In genomic region chr16:58498341-58499091, GRCh38 we compare ENCODE assay signal across 31 cellular contexts. TPM values are rescaled to one million over a fixed set of nuclear protein-coding genes. Genes with fewer than 3 reads are reported as not detected.
DNase-seq lines count a peak whose midpoint lies in the region; ATAC-seq, FAIRE-seq and TF ChIP-seq lines count a peak whose summit lies in the region.
"Had no signal": no experiment of that assay in that cellular context is flagged by ENCODE, and none has a peak within 500 bp of the region (broad histone marks: within the 10 kb centered on the region; RNA-seq: fewer than 3 reads in every experiment).

No MANE protein-coding gene starts in this region.

- no peak overlapping the region for H2BK15ac ChIP-seq in mesenchymal stem cell (ENCODE audit: low read depth, poor library complexity, severe bottlenecking)

- 83% methylated on average over 9 of the region's 9 CpGs for WGBS in mesenchymal stem cell

- H3K79me1 ChIP-seq in mesenchymal stem cell (replicated peaks; ENCODE audit: low read length, poor library complexity, severe bottlenecking) = peaks cover 8% of the 10 kb centered on the region

- no peaks in the 10 kb centered on the region for H3K9me3 ChIP-seq in mesenchymal stem cell (ENCODE audit: control insufficient read depth, low read length)
- H3K9me3 ChIP-seq: esophagus squamous epithelium, HAP-1, tibial nerve had no signal

- H4K8ac ChIP-seq in mesenchymal stem cell (ENCODE audit: low read length) = peak overlapping the region; percentile 9

- H2AFZ ChIP-seq in mesenchymal stem cell (ENCODE audit: low read depth, low read length) = no peak overlapping the region

- TF ChIP-seq CTCF in bronchial epithelial cell (IDR thresholded peaks at IDR 0.05; ENCODE audit: insufficient read depth, low read length, severe bottlenecking) = no peak

- H3K27me3 ChIP-seq in bronchial epithelial cell (ENCODE audit: control insufficient read depth, insufficient read depth, low read length) (peaks cover 2% of the 10 kb centered on the region), mesenchymal stem cell (ENCODE audit: control insufficient read depth in 1 of 2, insufficient read depth in 1 of 2, low read length in 2 of 2) (peaks cover 3 to 36% of the 10 kb centered on the region in 2 experiments)
- H3K27me3 ChIP-seq: cardiac muscle cell had no signal

- no peak overlapping the region for H2BK120ac ChIP-seq in mesenchymal stem cell (ENCODE audit: low read depth, low read length)

- H2AK5ac ChIP-seq in mesenchymal stem cell (ENCODE audit: low read length, severe bottlenecking) = no peak overlapping the region

- H3K4me1 ChIP-seq in mesenchymal stem cell (ENCODE audit: control insufficient read depth, insufficient read depth, low read depth, low read length) = peaks cover 34% of the 10 kb centered on the region
- H3K4me1 ChIP-seq: foreskin keratinocyte, HAP-1 had no signal

- H2BK5ac ChIP-seq in mesenchymal stem cell (ENCODE audit: low read depth, low read length, poor library complexity, severe bottlenecking) = no peak overlapping the region

- no peaks in the 10 kb centered on the region for H3K36me3 ChIP-seq in bronchial epithelial cell (ENCODE audit: control insufficient read depth, insufficient read depth, low read length)
- no peaks in the 10 kb centered on the region for H3K36me3 ChIP-seq in mesenchymal stem cell (ENCODE audit: control insufficient read depth in 1 of 2, insufficient read depth in 2 of 2, low read depth in 1 of 2, low read length in 2 of 2)
- H3K36me3 ChIP-seq: cardiac muscle cell, HAP-1, tibial nerve had no signal

- H3K23ac ChIP-seq in mesenchymal stem cell (ENCODE audit: low read length in 2 of 2) = no peak overlapping the region

- H3K18ac ChIP-seq in mesenchymal stem cell (ENCODE audit: low read depth in 1 of 2, low read length in 2 of 2) = no peak overlapping the region

- H4K91ac ChIP-seq in mesenchymal stem cell (ENCODE audit: low read length) = no peak overlapping the region

- no peak overlapping the region for H3K4me2 ChIP-seq in mesenchymal stem cell (ENCODE audit: low read length, poor library complexity, severe bottlenecking)

- H3K9ac ChIP-seq in mesenchymal stem cell (ENCODE audit: low read length) = no peak overlapping the region

- H2BK12ac ChIP-seq in mesenchymal stem cell (ENCODE audit: low read length in 2 of 2) = no peak overlapping the region

- no peak overlapping the region for H3K14ac ChIP-seq in mesenchymal stem cell (ENCODE audit: low read length in 2 of 2)

- H3K27ac ChIP-seq in mesenchymal stem cell (ENCODE audit: low read length, poor library complexity, severe bottlenecking) (no peak overlapping the region), temporal lobe (ENCODE audit: low read depth, low read length) (peak overlapping the region; percentile 100)
- H3K27ac ChIP-seq: 22Rv1, cardiac muscle cell, esophagus squamous epithelium, foreskin keratinocyte had no signal

- peak; percentile 52 for FAIRE-seq in bronchial epithelial cell (lab: Jason Lieb, UNC)
- FAIRE-seq: G401.6 had no signal

- DNase-seq in DMS53 (lab: John Stamatoyannopoulos, UW) (peak; percentile 32), DMS53 treated with DMSO at 0.1 percent for 48 hours (lab: John Stamatoyannopoulos, UW; ENCODE audit: unreplicated experiment) (no peak), bronchial epithelial cell (ENCODE audit: low read depth) (no peak), mesenchymal stem cell (no peak), hippocampal formation (lab: John Stamatoyannopoulos, UW) (no peak), NCI-H524 treated with DMSO at 0.1 percent for 48 hours (lab: John Stamatoyannopoulos, UW) (no peak)
- DNase-seq: activated CD4-positive, alpha-beta memory T cell treated with anti-CD3 and anti-CD28 coated beads, Interleukin-2, amount 10 ng/mL, durations not matched to agents 7 days and 5 days; activated CD8-positive, alpha-beta memory T cell treated with anti-CD3 and anti-CD28 coated beads, Interleukin-2, amount 50 U/mL, for 48 hours; C1 segment of cervical spinal cord; COR-L47; dermis blood vessel endothelial cell; DMS79; esophagus squamous epithelium; foreskin keratinocyte; Karpas-422; NCI-H1930; NCI-H510A treated with DMSO at 0.1 percent for 48 hours; PC-3; right cardiac atrium; Right ventricle myocardium superior; stimulated activated CD4-positive, alpha-beta T cell treated with anti-CD3 and anti-CD28 coated beads, Interleukin-12 subunit alpha, Interleukin-12 subunit beta, amount 100 ng/mL, for 4 hours; stimulated activated CD4-positive, alpha-beta T cell treated with anti-CD3 and anti-CD28 coated beads, Interleukin-4, amount 100 ng/mL, for 1 hour had no signal

- no peak overlapping the region for H3K4ac ChIP-seq in mesenchymal stem cell (ENCODE audit: low read depth in 1 of 2, low read length in 2 of 2)

- no peak overlapping the region for H3K4me3 ChIP-seq in bronchial epithelial cell (ENCODE audit: low read depth, low read length)
- no peak overlapping the region for H3K4me3 ChIP-seq in mesenchymal stem cell (ENCODE audit: insufficient read depth in 1 of 2, low read depth in 1 of 2, low read length in 2 of 2)
- H3K4me3 ChIP-seq: cardiac muscle cell, esophagus squamous epithelium, HAP-1, tibial nerve had no signal

- no peak for ATAC-seq in activated CD4-positive, CD25-positive, alpha-beta regulatory T cell treated with anti-CD3 and anti-CD28 coated beads, Interleukin-2, amount 50 U/mL, for 24 hours
- ATAC-seq: activated T-helper 17 cell treated with anti-CD3 and anti-CD28 coated beads, Interleukin-2, amount 50 U/mL, for 72 hours; foreskin keratinocyte; PC-3; right cardiac atrium; SK-N-SH treated with all-trans-retinoic acid at 6 μM for 48 hours had no signal

RNA-seq across cellular contexts. Expression of gene NDRG4, which starts 1.4 kb away (rescaled TPM):
- total RNA-seq in bronchial epithelial cell (2.6 and 2.8 TPM in 2 replicates), temporal lobe (221 TPM)
- 8.0 TPM for polyA plus RNA-seq in mesenchymal stem cell (2013, experiment 1 of 2)
- polyA plus RNA-seq in mesenchymal stem cell (2013, experiment 2 of 2) = 8.0 TPM

RNA-seq across cellular contexts. Expression of gene SETD6, which starts 16.8 kb away (rescaled TPM):
- total RNA-seq in bronchial epithelial cell (18.6 and 23.2 TPM in 2 replicates), temporal lobe (18.7 TPM)
- polyA plus RNA-seq in mesenchymal stem cell (2013, experiment 1 of 2) = 4.6 TPM
- polyA plus RNA-seq in mesenchymal stem cell (2013, experiment 2 of 2) = 4.2 TPM

Comparison
In these comparisons a context has a peak if more than half of its experiments do, and no peak if none do; other contexts are left out.
1. RNA of gene NDRG4, which starts 1.4 kb away (total RNA-seq): 221 TPM in temporal lobe (single experiment); 2.6 to 2.8 TPM in bronchial epithelial cell; every median in the first group is over 10 times any median in the second.